Comparison of ENCODE assay signal across 18 cellular contexts in the genomic region with DNA sequence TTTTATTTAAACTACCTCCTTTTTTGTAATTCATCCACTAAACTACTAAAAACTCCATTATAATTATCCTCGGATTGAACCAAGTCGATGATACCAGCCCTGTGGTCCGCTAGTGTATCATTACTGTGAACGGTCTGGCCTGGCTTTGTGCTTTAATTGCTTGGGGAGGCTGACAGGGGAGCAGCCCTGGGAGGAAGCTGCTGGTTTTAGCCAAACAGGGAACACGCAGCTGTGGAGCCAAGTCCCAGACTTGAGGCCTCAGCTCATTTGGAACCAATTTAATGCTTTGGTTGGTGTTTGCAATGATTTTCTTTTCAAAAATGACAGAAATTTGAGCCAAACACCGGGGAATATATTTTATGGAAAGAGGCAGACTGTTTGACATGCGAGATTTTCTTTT.
A peak's percentile ranks its signal among the peaks of the same experiment; 100 is the strongest.
DNase-seq lines count a peak whose midpoint lies in the region; ATAC-seq and TF ChIP-seq lines count a peak whose summit lies in the region.
"Had no signal": no experiment of that assay in that cellular context is flagged by ENCODE, and none has a peak within 500 bp of the region (broad histone marks: within the 10 kb centered on the region; RNA-seq: fewer than 3 reads in every experiment).

No MANE protein-coding gene starts in this region.

- no peak for TF ChIP-seq POLR2A in testis (IDR thresholded peaks at IDR 0.05)

- DNase-seq in endothelial cell (ENCODE audit: low spot score) (no peak), iPS-NIHi7 (ENCODE audit: extremely low spot score) (peak; percentile 32), testis (peak; percentile 66)
- DNase-seq in activated naive CD4-positive, alpha-beta T cell treated with anti-CD3 and anti-CD28 coated beads, Interleukin-2, amount 50 U/mL, for 16 hours: no peak
- DNase-seq: activated CD8-positive, alpha-beta T cell treated with anti-CD3 and anti-CD28 coated beads, Interleukin-2, amount 10 ng/mL, durations not matched to agents 7 days and 5 days; CD4-positive, CD25-positive, alpha-beta regulatory T cell; cortex of kidney; HFFc6; islet precursor cell; Karpas-422; naive B cell; NCI-H1694 treated with DMSO at 0.1 percent for 48 hours; NCI-H2171 treated with DMSO at 0.1 percent for 48 hours had no signal

- H3K36me3 Mint-ChIP-seq in endothelial cell (ENCODE audit: low read depth, unreplicated experiment): peaks cover 60% of the 10 kb centered on the region
- H3K36me3 Mint-ChIP-seq: CD4-positive, CD25-positive, alpha-beta regulatory T cell; naive B cell had no signal

- peaks cover 6% of the 10 kb centered on the region for H3K27me3 Mint-ChIP-seq in endothelial cell (ENCODE audit: unreplicated experiment)
- H3K27me3 Mint-ChIP-seq: CD4-positive, CD25-positive, alpha-beta regulatory T cell; naive B cell had no signal

- intact Hi-C loops in testis (cut with DNase I; ENCODE audit: low total_unique reads): no loop called here

- 47 to 54% methylated on average over 7 of the region's 7 CpGs for WGBS in testis, 2 donors

- ATAC-seq in GM18873 (IDR thresholded peaks at IDR 0.05; ENCODE audit: low FRiP score, unreplicated experiment) (no peak), HG02884 (IDR thresholded peaks at IDR 0.05; ENCODE audit: unreplicated experiment) (no peak)
- ATAC-seq: activated CD4-positive, CD25-positive, alpha-beta regulatory T cell treated with anti-CD3 and anti-CD28 coated beads, Interleukin-2, amount 50 U/mL, for 24 hours; activated CD8-positive, alpha-beta T cell treated with anti-CD3 and anti-CD28 coated beads, Interleukin-2, amount 10 ng/mL, durations not matched to agents 7 days and 5 days had no signal

- H3K27me3 ChIP-seq in HUES48 (ENCODE audit: control insufficient read depth, insufficient read depth, low read length) (no peaks in the 10 kb centered on the region), testis (no peaks in the 10 kb centered on the region)

- TF ChIP-seq CTCF in endothelial cell (IDR thresholded peaks at IDR 0.05; ENCODE audit: unreplicated experiment) (no peak), testis (IDR thresholded peaks at IDR 0.05) (no peak)

- no peaks in the 10 kb centered on the region for H3K9me3 Mint-ChIP-seq in endothelial cell (ENCODE audit: unreplicated experiment)
- H3K9me3 Mint-ChIP-seq: HFFc6 had no signal

- no peak overlapping the region for H3K27ac Mint-ChIP-seq in endothelial cell (ENCODE audit: unreplicated experiment)
- H3K27ac Mint-ChIP-seq: activated CD8-positive, alpha-beta T cell treated with anti-CD3 and anti-CD28 coated beads, Interleukin-2, amount 10 ng/mL, durations not matched to agents 7 days and 5 days; CD4-positive, CD25-positive, alpha-beta regulatory T cell; HFFc6; naive B cell had no signal

- H3K9me3 ChIP-seq in HUES48 (ENCODE audit: control insufficient read depth, insufficient read depth, low read length): no peaks in the 10 kb centered on the region
- H3K9me3 ChIP-seq in testis: no peaks in the 10 kb centered on the region

- H3K4me3 ChIP-seq in HUES48 (ENCODE audit: low read depth, low read length) (no peak overlapping the region; the same call in 1 of the 2 replicates), testis (no peak overlapping the region)

- H3K27ac ChIP-seq in HUES48 (ENCODE audit: low read depth, low read length) (peak overlapping the region; percentile 68), testis (peak overlapping the region in 1 of 2 donors; percentile 9)
- H3K27ac ChIP-seq: RWPE1 had no signal

- H3K9ac ChIP-seq in HUES48 (ENCODE audit: low read depth, low read length): no peak overlapping the region; the same call in none of the 2 replicates

- H3K36me3 ChIP-seq in HUES48 (ENCODE audit: control insufficient read depth, insufficient read depth, low read length) (no peaks in the 10 kb centered on the region), testis (ENCODE audit: low read depth, missing control alignments) (no peaks in the 10 kb centered on the region)

- peaks cover 29% of the 10 kb centered on the region for H3K4me1 ChIP-seq in HUES48 (ENCODE audit: control insufficient read depth, insufficient read depth, low read length)
- peaks cover 16% of the 10 kb centered on the region for H3K4me1 ChIP-seq in testis

- peaks cover 22% of the 10 kb centered on the region for H3K4me1 Mint-ChIP-seq in endothelial cell (ENCODE audit: unreplicated experiment)
- H3K4me1 Mint-ChIP-seq: CD4-positive, CD25-positive, alpha-beta regulatory T cell; naive B cell had no signal

- peak overlapping the region; percentile 18 for H3K4me3 Mint-ChIP-seq in endothelial cell (ENCODE audit: unreplicated experiment)
- H3K4me3 Mint-ChIP-seq: activated CD8-positive, alpha-beta T cell treated with anti-CD3 and anti-CD28 coated beads, Interleukin-2, amount 10 ng/mL, durations not matched to agents 7 days and 5 days; CD4-positive, CD25-positive, alpha-beta regulatory T cell; HFFc6; naive B cell had no signal

Comparison
In these comparisons a context has a peak if more than half of its experiments do, and no peak if none do; other contexts are left out.
1. DNase-seq: peak in iPS-NIHi7 (single experiment) and testis (single experiment); none in endothelial cell (single experiment) and activated naive CD4-positive, alpha-beta T cell treated with anti-CD3 and anti-CD28 coated beads, Interleukin-2, amount 50 U/mL, for 16 hours (single experiment).